Comparison of ENCODE assay signal across 22 cellular contexts in genomic region chr10:131871673-131872005, GRCh38.
"Had no signal": no experiment of that assay in that cellular context is flagged by ENCODE, and none has a peak within 500 bp of the region (broad histone marks: within the 10 kb centered on the region; RNA-seq: fewer than 3 reads in every experiment).

No MANE protein-coding gene starts in this region.

- H3K27me3 ChIP-seq: hepatocyte, pancreas, right lobe of liver had no signal

- H3K27ac ChIP-seq: dorsolateral prefrontal cortex, epithelial cell of prostate, gastrocnemius medialis, hepatocyte, left ventricle myocardium inferior, lower lobe of right lung, pancreas, right lobe of liver, thoracic aorta, tibial nerve, upper lobe of left lung had no signal

- ATAC-seq: esophagus mucosa; gastrocnemius medialis; left colon; lower lobe of right lung; naive thymus-derived CD8-positive, alpha-beta T cell; pancreas; right lobe of liver; stimulated activated naive CD8-positive, alpha-beta T cell treated with anti-CD3 and anti-CD28 coated beads, Interleukin-15, Interleukin-2, amounts not matched to agents 100 U/mL and 50 U/mL, for 24 hours had no signal

- DNase-seq: cerebellar nuclear complex; effector CD4-positive, alpha-beta T cell; foreskin fibroblast; gastrocnemius medialis; kidney glomerular epithelial cell; left colon; left ventricle myocardium inferior; lower lobe of right lung; occipital lobe; right lobe of liver; stimulated activated CD4-positive, alpha-beta T cell treated with anti-CD3 and anti-CD28 coated beads, Interleukin-4, amount 100 ng/mL, for 4 hours; stimulated activated naive CD8-positive, alpha-beta T cell treated with anti-CD3 and anti-CD28 coated beads, Interleukin-15, Interleukin-2, amounts not matched to agents 100 U/mL and 50 U/mL, for 24 hours; substantia nigra; upper lobe of left lung had no signal

- H3K9me3 ChIP-seq: gastrocnemius medialis, left ventricle myocardium inferior, lower lobe of right lung, pancreas, right lobe of liver, thoracic aorta, tibial nerve, upper lobe of left lung had no signal

- H3K36me3 ChIP-seq: gastrocnemius medialis, left ventricle myocardium inferior, lower lobe of right lung, pancreas, right lobe of liver, thoracic aorta, tibial nerve, upper lobe of left lung had no signal

- H3K4me3 ChIP-seq: dorsolateral prefrontal cortex, gastrocnemius medialis, hepatocyte, left ventricle myocardium inferior, lower lobe of right lung, pancreas, right lobe of liver, thoracic aorta, tibial nerve, upper lobe of left lung had no signal

- H3K4me1 ChIP-seq: right lobe of liver had no signal
